Comparison of ENCODE assay signal across 1 cellular context in genomic region chr12:124005736-124006581, GRCh38.
TF ChIP-seq lines count a peak whose summit lies in the region.

No MANE protein-coding gene starts in this region.

TF ChIP-seq in GM12878, 131 proteins besides CTCF, POLR2A, EP300 and RAD21 (continued from another document):
- no peak for TF ChIP-seq CEBPB (IDR thresholded peaks at IDR 0.05; ENCODE audit: borderline replicate concordance in 1 of 2, low read depth in 2 of 2, low read length in 2 of 2)
- TF ChIP-seq CEBPZ (IDR thresholded peaks at IDR 0.05; ENCODE audit: low read depth, low read length) = no peak
- TF ChIP-seq GABPA (IDR thresholded peaks at IDR 0.05; ENCODE audit: low read depth) = no peak
- no peak for TF ChIP-seq SUPT20H (IDR thresholded peaks at IDR 0.05; ENCODE audit: borderline replicate concordance, control insufficient read depth, low read depth, low read length)
- TF ChIP-seq ATF3 (IDR thresholded peaks at IDR 0.05; ENCODE audit: borderline replicate concordance, extremely low read depth, low read depth, low read length) = no peak
- TF ChIP-seq RCOR1 (conservative IDR thresholded peaks at IDR 0.05; ENCODE audit: low read depth, low read length) = no peak
- TF ChIP-seq ZZZ3 (IDR thresholded peaks at IDR 0.05; ENCODE audit: control insufficient read depth, insufficient read length, low read depth) = no peak
- no peak for TF ChIP-seq ZNF207 (IDR thresholded peaks at IDR 0.05; ENCODE audit: borderline replicate concordance)
- TF ChIP-seq ZNF687 (IDR thresholded peaks at IDR 0.05) = no peak
- TF ChIP-seq ZBED1 (IDR thresholded peaks at IDR 0.05; ENCODE audit: borderline replicate concordance) = no peak
- TF ChIP-seq HDAC2 (IDR thresholded peaks at IDR 0.05) = no peak
- no peak for TF ChIP-seq YBX1 (IDR thresholded peaks at IDR 0.05)
